Comparison of ENCODE assay signal across 8 cellular contexts in genomic region chr19:35755550-35756371, GRCh38. TPM values are rescaled to one million over a fixed set of nuclear protein-coding genes. Genes with fewer than 3 reads are reported as not detected.
DNase-seq lines count a peak whose midpoint lies in the region; ATAC-seq lines count a peak whose summit lies in the region.

No MANE protein-coding gene starts in this region.

- no peaks in the 10 kb centered on the region for H3K9me3 ChIP-seq in iPS-18c (ENCODE audit: control insufficient read depth, insufficient read depth, low read length)

- peak overlapping the region in 2 of 3 donors; percentile 39 to 59 for H3K27ac Mint-ChIP-seq in IgD-negative memory B cell
- H3K27ac Mint-ChIP-seq in activated naive CD8-positive, alpha-beta T cell treated with anti-CD3 and anti-CD28 coated beads, Interleukin-2, amount 50 U/mL, for 24 hours, result peak overlapping the region; percentile 60

- peaks cover 13% of the 10 kb centered on the region for H3K27me3 Mint-ChIP-seq in IgD-negative memory B cell
- peaks cover 12% of the 10 kb centered on the region for H3K27me3 Mint-ChIP-seq in activated naive CD8-positive, alpha-beta T cell treated with anti-CD3 and anti-CD28 coated beads, Interleukin-2, amount 50 U/mL, for 24 hours

- no peak for ATAC-seq in activated naive CD8-positive, alpha-beta T cell treated with anti-CD3 and anti-CD28 coated beads, Interleukin-2, amount 50 U/mL, for 24 hours
- no peak for ATAC-seq in HG03175 (IDR thresholded peaks at IDR 0.05; ENCODE audit: unreplicated experiment)

- H3K36me3 Mint-ChIP-seq in IgD-negative memory B cell, result no peaks in the 10 kb centered on the region
- peaks cover 11% of the 10 kb centered on the region for H3K36me3 Mint-ChIP-seq in activated naive CD8-positive, alpha-beta T cell treated with anti-CD3 and anti-CD28 coated beads, Interleukin-2, amount 50 U/mL, for 24 hours (ENCODE audit: low read depth)

- H3K4me1 Mint-ChIP-seq in IgD-negative memory B cell, result peaks cover 6 to 10% (median 9%) of the 10 kb centered on the region in 3 donors
- peaks cover 34% of the 10 kb centered on the region for H3K4me1 Mint-ChIP-seq in activated naive CD8-positive, alpha-beta T cell treated with anti-CD3 and anti-CD28 coated beads, Interleukin-2, amount 50 U/mL, for 24 hours

- peak; percentile 55 for DNase-seq in activated naive CD8-positive, alpha-beta T cell treated with anti-CD3 and anti-CD28 coated beads, Interleukin-2, amount 50 U/mL, for 24 hours
- peak in 2 of 3 donors; percentile 36 to 41 for DNase-seq in stimulated activated CD4-positive, alpha-beta T cell treated with anti-CD3 and anti-CD28 coated beads, Interleukin-12 subunit alpha, Interleukin-12 subunit beta, amount 100 ng/mL, for 48 hours (ENCODE audit: low read depth in 2 of 3, low spot score in 1 of 3)
- DNase-seq in NCI-H2227 treated with DMSO at 0.1 percent for 48 hours (lab: John Stamatoyannopoulos, UW), result no peak
- no peak for DNase-seq in Kasumi-1 (lab: John Stamatoyannopoulos, UW)
- no peak for DNase-seq in OCI-M2 (lab: John Stamatoyannopoulos, UW; ENCODE audit: unreplicated experiment)

- peak overlapping the region; percentile 30 to 69 (median 55) for H3K4me3 Mint-ChIP-seq in IgD-negative memory B cell
- H3K4me3 Mint-ChIP-seq in activated naive CD8-positive, alpha-beta T cell treated with anti-CD3 and anti-CD28 coated beads, Interleukin-2, amount 50 U/mL, for 24 hours, result peak overlapping the region; percentile 57

- H3K9me3 Mint-ChIP-seq in IgD-negative memory B cell, result peaks cover 0 to 2% (median 0%) of the 10 kb centered on the region in 3 donors
- no peaks in the 10 kb centered on the region for H3K9me3 Mint-ChIP-seq in activated naive CD8-positive, alpha-beta T cell treated with anti-CD3 and anti-CD28 coated beads, Interleukin-2, amount 50 U/mL, for 24 hours

- peak overlapping the region; percentile 55 for H3K4me3 ChIP-seq in iPS-18c (ENCODE audit: insufficient read depth, low read depth, low read length)

RNA-seq across cellular contexts. Expression of gene HSPB6, which starts 1.1 kb away (rescaled TPM):
- polyA plus RNA-seq in IgD-negative memory B cell, result not detected

RNA-seq across cellular contexts. Expression of gene PROSER3, which starts 2.2 kb away (rescaled TPM):
- 7.3 TPM for polyA plus RNA-seq in IgD-negative memory B cell

RNA-seq across cellular contexts. Expression of gene LIN37, which starts 7.4 kb away (rescaled TPM):
- polyA plus RNA-seq in IgD-negative memory B cell, result 8.2 TPM

RNA-seq across cellular contexts. Expression of gene PSENEN, which starts 10.3 kb away (rescaled TPM):
- polyA plus RNA-seq in IgD-negative memory B cell, result 85.0 TPM

RNA-seq across cellular contexts. Expression of gene U2AF1L4, which starts 10.5 kb away (rescaled TPM):
- polyA plus RNA-seq in IgD-negative memory B cell, result 74.8 TPM

Comparison
In these comparisons a context has a peak if more than half of its experiments do, and no peak if none do; other contexts are left out.
1. DNase-seq: peak in activated naive CD8-positive, alpha-beta T cell treated with anti-CD3 and anti-CD28 coated beads, Interleukin-2, amount 50 U/mL, for 24 hours (single experiment) and stimulated activated CD4-positive, alpha-beta T cell treated with anti-CD3 and anti-CD28 coated beads, Interleukin-12 subunit alpha, Interleukin-12 subunit beta, amount 100 ng/mL, for 48 hours (2 of 3); none in NCI-H2227 treated with DMSO at 0.1 percent for 48 hours (single experiment), Kasumi-1 (0 of 2) and OCI-M2 (single experiment).